In the genomic region with DNA sequence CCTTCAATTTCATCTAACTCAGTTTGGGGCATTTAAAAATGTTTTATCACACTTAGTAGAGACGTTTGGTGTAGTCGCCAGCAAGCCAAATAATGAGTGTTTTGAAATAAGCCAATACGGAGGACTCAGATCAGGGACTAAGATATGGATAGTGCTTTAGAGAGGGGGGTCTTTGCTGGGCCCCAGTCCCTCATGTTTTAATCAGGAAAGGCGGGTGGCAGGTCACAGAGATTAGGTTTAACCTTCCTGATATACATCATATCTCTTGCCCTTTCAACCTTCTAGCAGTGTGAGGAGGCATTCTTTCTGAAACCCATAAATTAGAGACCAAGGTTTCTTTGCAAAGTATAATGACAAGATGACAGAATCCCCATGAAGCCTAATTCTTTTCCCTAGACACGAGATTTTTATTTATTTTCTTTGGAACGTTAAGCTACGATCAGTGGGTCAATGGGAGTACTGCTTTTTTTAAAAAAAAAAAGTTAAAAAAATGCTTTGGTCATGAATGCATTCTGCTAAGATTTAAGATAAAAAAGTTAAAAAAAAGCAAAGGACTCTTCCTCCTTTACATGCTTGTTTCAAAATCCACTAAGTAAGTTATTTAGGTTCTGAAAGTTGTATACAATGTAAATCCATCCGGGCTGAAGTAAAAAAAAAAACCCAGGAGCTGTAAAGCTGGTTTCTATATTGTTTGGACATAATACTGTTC, we compare ENCODE assay signal across 22 cellular contexts.
"Had no signal": no experiment of that assay in that cellular context is flagged by ENCODE, and none has a peak within 500 bp of the region (broad histone marks: within the 10 kb centered on the region; RNA-seq: fewer than 3 reads in every experiment).

No MANE protein-coding gene starts in this region.

- H3K4me3 ChIP-seq: lower lobe of right lung, prostate gland, right atrium auricular region, suprapubic skin, transverse colon had no signal

- H3K27ac ChIP-seq: epithelial cell of prostate, lower lobe of right lung, prostate gland, right atrium auricular region, suprapubic skin, transverse colon had no signal

- H3K36me3 Mint-ChIP-seq: activated naive CD4-positive, alpha-beta T cell treated with anti-CD3 and anti-CD28 coated beads, Interleukin-2, amount 10 ng/mL, durations not matched to agents 7 days and 5 days; mesothelial cell of epicardium; natural killer cell treated with Interleukin-12 subunit alpha and Interleukin-12 subunit beta and Interleukin-15 and Interleukin-18, amount 100 ng/mL, for 72 hours had no signal

- H3K27me3 Mint-ChIP-seq: activated B cell treated with CpG ODN at 0.5 μM for 24 hours; activated CD4-positive, alpha-beta T cell treated with anti-CD3 and anti-CD28 coated beads, Interleukin-2, amount 10 ng/mL, durations not matched to agents 24 days and 14 days; activated CD8-positive, alpha-beta T cell treated with anti-CD3 and anti-CD28 coated beads for 36 hours; activated naive CD8-positive, alpha-beta T cell treated with anti-CD3 and anti-CD28 coated beads, Interleukin-2, amount 50 U/mL, for 24 hours; brain; natural killer cell treated with Interleukin-12 subunit alpha and Interleukin-12 subunit beta and Interleukin-15 and Interleukin-18, amount 100 ng/mL, for 72 hours; stimulated activated naive CD8-positive, alpha-beta T cell treated with anti-CD3 and anti-CD28 coated beads, Interleukin-15, Interleukin-2, amounts not matched to agents 100 ng/mL and 50 ng/mL, for 24 hours had no signal

- H3K36me3 ChIP-seq: lower lobe of right lung, prostate gland, right atrium auricular region, suprapubic skin, transverse colon had no signal

- H3K27ac Mint-ChIP-seq: activated B cell treated with CpG ODN at 0.5 μM for 24 hours; activated CD4-positive, alpha-beta T cell treated with anti-CD3 and anti-CD28 coated beads, Interleukin-2, amount 10 ng/mL, durations not matched to agents 24 days and 14 days; activated CD8-positive, alpha-beta T cell treated with anti-CD3 and anti-CD28 coated beads for 36 hours; activated naive CD4-positive, alpha-beta T cell treated with anti-CD3 and anti-CD28 coated beads, Interleukin-2, amount 10 ng/mL, durations not matched to agents 7 days and 5 days; activated naive CD8-positive, alpha-beta T cell treated with anti-CD3 and anti-CD28 coated beads, Interleukin-2, amount 50 U/mL, for 24 hours; activated T-helper 2 cell treated with anti-CD3 and anti-CD28 coated beads, Interferon-gamma antibody, Interleukin-2, Interleukin-4, amounts not matched to agents 10 μg/mL and 5 μg/mL and 100 μg/mL, durations not matched to agents 14 hours and 24 hours and 36 hours; brain; mesothelial cell of epicardium; natural killer cell treated with Interleukin-12 subunit alpha and Interleukin-12 subunit beta and Interleukin-15 and Interleukin-18, amount 100 ng/mL, for 72 hours; stimulated activated naive CD8-positive, alpha-beta T cell treated with anti-CD3 and anti-CD28 coated beads, Interleukin-15, Interleukin-2, amounts not matched to agents 100 ng/mL and 50 ng/mL, for 24 hours had no signal

- H3K4me1 ChIP-seq: lower lobe of right lung, prostate gland, right atrium auricular region, suprapubic skin, transverse colon had no signal

- H3K9me3 Mint-ChIP-seq: activated CD4-positive, alpha-beta T cell treated with anti-CD3 and anti-CD28 coated beads, Interleukin-2, amount 10 ng/mL, durations not matched to agents 24 days and 14 days; activated CD8-positive, alpha-beta T cell treated with anti-CD3 and anti-CD28 coated beads for 36 hours; natural killer cell treated with Interleukin-12 subunit alpha and Interleukin-12 subunit beta and Interleukin-15 and Interleukin-18, amount 100 ng/mL, for 72 hours had no signal

- H3K4me3 Mint-ChIP-seq: activated B cell treated with CpG ODN at 0.5 μM for 24 hours; activated CD4-positive, alpha-beta T cell treated with anti-CD3 and anti-CD28 coated beads, Interleukin-2, amount 10 ng/mL, durations not matched to agents 24 days and 14 days; activated CD8-positive, alpha-beta T cell treated with anti-CD3 and anti-CD28 coated beads for 36 hours; activated naive CD4-positive, alpha-beta T cell treated with anti-CD3 and anti-CD28 coated beads, Interleukin-2, amount 10 ng/mL, durations not matched to agents 7 days and 5 days; activated naive CD8-positive, alpha-beta T cell treated with anti-CD3 and anti-CD28 coated beads, Interleukin-2, amount 50 U/mL, for 24 hours; brain; mesothelial cell of epicardium; natural killer cell treated with Interleukin-12 subunit alpha and Interleukin-12 subunit beta and Interleukin-15 and Interleukin-18, amount 100 ng/mL, for 72 hours; stimulated activated naive CD8-positive, alpha-beta T cell treated with anti-CD3 and anti-CD28 coated beads, Interleukin-15, Interleukin-2, amounts not matched to agents 100 ng/mL and 50 ng/mL, for 24 hours had no signal

- H3K4me1 Mint-ChIP-seq: activated B cell treated with CpG ODN at 0.5 μM for 24 hours; activated CD4-positive, alpha-beta T cell treated with anti-CD3 and anti-CD28 coated beads, Interleukin-2, amount 10 ng/mL, durations not matched to agents 24 days and 14 days; activated naive CD4-positive, alpha-beta T cell treated with anti-CD3 and anti-CD28 coated beads, Interleukin-2, amount 10 ng/mL, durations not matched to agents 7 days and 5 days; activated naive CD8-positive, alpha-beta T cell treated with anti-CD3 and anti-CD28 coated beads, Interleukin-2, amount 50 U/mL, for 24 hours had no signal

- DNase-seq: activated B cell treated with CpG ODN at 0.5 μM for 24 hours; activated CD4-positive, alpha-beta T cell treated with anti-CD3 and anti-CD28 coated beads, Interleukin-2, amount 10 ng/mL, durations not matched to agents 24 days and 14 days; activated CD8-positive, alpha-beta T cell treated with anti-CD3 and anti-CD28 coated beads for 36 hours; activated naive CD4-positive, alpha-beta T cell treated with anti-CD3 and anti-CD28 coated beads, Interleukin-2, amount 10 ng/mL, durations not matched to agents 7 days and 5 days; activated naive CD8-positive, alpha-beta T cell treated with anti-CD3 and anti-CD28 coated beads, Interleukin-2, amount 50 U/mL, for 24 hours; activated T-cell treated with anti-CD3 and anti-CD28 coated beads, Interleukin-2, amount 50 U/mL, for 1 hour; anterior cingulate cortex; caudate nucleus; foreskin fibroblast; hippocampal formation; left colon; lower lobe of right lung; transverse colon had no signal

- H3K27me3 ChIP-seq: right atrium auricular region, suprapubic skin, transverse colon had no signal

- H3K9me3 ChIP-seq: lower lobe of right lung, prostate gland, suprapubic skin, transverse colon had no signal

- ATAC-seq: activated CD8-positive, alpha-beta T cell treated with anti-CD3 and anti-CD28 coated beads for 36 hours; activated naive CD8-positive, alpha-beta T cell treated with anti-CD3 and anti-CD28 coated beads, Interleukin-2, amount 50 U/mL, for 24 hours; left colon; lower lobe of right lung; natural killer cell treated with Interleukin-12 subunit alpha and Interleukin-12 subunit beta and Interleukin-15 and Interleukin-18, amount 100 ng/mL, for 72 hours had no signal
